Comparison of ENCODE assay signal across 28 cellular contexts in the genomic region with DNA sequence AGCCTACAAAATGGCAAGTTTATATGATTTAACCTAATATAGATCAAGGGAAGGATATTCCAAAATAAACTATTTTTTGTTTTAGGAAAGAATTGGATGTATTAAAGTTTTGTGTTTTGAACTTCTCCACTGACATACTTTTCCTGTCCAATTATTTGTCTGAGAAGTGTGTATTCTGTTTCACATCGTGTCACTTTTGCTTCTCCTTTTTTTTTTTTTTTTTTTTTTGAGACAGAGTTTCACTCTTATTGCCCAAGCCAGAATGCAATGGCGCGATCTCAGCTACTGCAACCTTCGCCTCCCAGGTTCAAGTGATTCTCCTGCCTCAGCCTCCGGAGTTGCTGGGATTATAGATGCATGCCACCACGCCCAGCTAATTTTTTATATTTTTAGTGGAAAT.
"Had no signal": no experiment of that assay in that cellular context is flagged by ENCODE, and none has a peak within 500 bp of the region (broad histone marks: within the 10 kb centered on the region; RNA-seq: fewer than 3 reads in every experiment).

No MANE protein-coding gene starts in this region.

- H3K4me1 ChIP-seq: SJSA1 had no signal

- H3K4me3 Mint-ChIP-seq: activated B cell treated with CpG ODN at 0.5 μM for 24 hours; activated CD4-positive, alpha-beta memory T cell treated with anti-CD3 and anti-CD28 coated beads, Interleukin-2, amount 10 ng/mL, durations not matched to agents 7 days and 5 days; activated CD4-positive, alpha-beta T cell treated with anti-CD3 and anti-CD28 coated beads, Interleukin-2, amount 10 ng/mL, durations not matched to agents 7 days and 5 days; activated naive CD4-positive, alpha-beta T cell treated with anti-CD3 and anti-CD28 coated beads for 36 hours; activated naive CD8-positive, alpha-beta T cell; activated T-helper 17 cell treated with anti-CD3 and anti-CD28 coated beads, Interleukin-2, amount 50 U/mL, for 72 hours; brain; central memory CD8-positive, alpha-beta T cell; T-helper 1 cell treated with Interleukin-12 subunit alpha and Interleukin-12 subunit beta and Interleukin-4 antibody, amounts not matched to agents 30 μg/mL and 1 μg/mL, for 36 hours had no signal

- H3K9me3 Mint-ChIP-seq: activated B cell treated with CpG ODN at 0.5 μM for 24 hours; activated CD4-positive, alpha-beta memory T cell treated with anti-CD3 and anti-CD28 coated beads, Interleukin-2, amount 10 ng/mL, durations not matched to agents 7 days and 5 days; activated CD4-positive, alpha-beta T cell treated with anti-CD3 and anti-CD28 coated beads, Interleukin-2, amount 10 ng/mL, durations not matched to agents 7 days and 5 days; activated naive CD4-positive, alpha-beta T cell treated with anti-CD3 and anti-CD28 coated beads for 36 hours; activated T-helper 17 cell treated with anti-CD3 and anti-CD28 coated beads, Interleukin-2, amount 50 U/mL, for 72 hours; brain; central memory CD8-positive, alpha-beta T cell; T-helper 1 cell treated with Interleukin-12 subunit alpha and Interleukin-12 subunit beta and Interleukin-4 antibody, amounts not matched to agents 30 μg/mL and 1 μg/mL, for 36 hours had no signal

- H3K4me3 ChIP-seq: K562, SJSA1 had no signal

- H3K4me1 Mint-ChIP-seq: brain; central memory CD8-positive, alpha-beta T cell had no signal

- ATAC-seq: activated T-helper 17 cell treated with anti-CD3 and anti-CD28 coated beads, Interleukin-2, amount 50 U/mL, for 72 hours; K562; Panc1; Right ventricle myocardium inferior had no signal

- H3K36me3 Mint-ChIP-seq: activated naive CD8-positive, alpha-beta T cell had no signal

- H3K27ac Mint-ChIP-seq: activated B cell treated with CpG ODN at 0.5 μM for 24 hours; activated CD4-positive, alpha-beta memory T cell treated with anti-CD3 and anti-CD28 coated beads, Interleukin-2, amount 10 ng/mL, durations not matched to agents 7 days and 5 days; activated CD4-positive, alpha-beta T cell treated with anti-CD3 and anti-CD28 coated beads, Interleukin-2, amount 10 ng/mL, durations not matched to agents 7 days and 5 days; activated naive CD4-positive, alpha-beta T cell treated with anti-CD3 and anti-CD28 coated beads for 36 hours; activated naive CD8-positive, alpha-beta T cell; activated T-helper 17 cell treated with anti-CD3 and anti-CD28 coated beads, Interleukin-2, amount 50 U/mL, for 72 hours; brain; T-helper 1 cell treated with Interleukin-12 subunit alpha and Interleukin-12 subunit beta and Interleukin-4 antibody, amounts not matched to agents 30 μg/mL and 1 μg/mL, for 36 hours had no signal

- H3K9me3 ChIP-seq: SJSA1 had no signal

- H3K27me3 Mint-ChIP-seq: activated B cell treated with CpG ODN at 0.5 μM for 24 hours; activated CD4-positive, alpha-beta memory T cell treated with anti-CD3 and anti-CD28 coated beads, Interleukin-2, amount 10 ng/mL, durations not matched to agents 7 days and 5 days; activated CD4-positive, alpha-beta T cell treated with anti-CD3 and anti-CD28 coated beads, Interleukin-2, amount 10 ng/mL, durations not matched to agents 7 days and 5 days; activated naive CD8-positive, alpha-beta T cell; activated T-helper 17 cell treated with anti-CD3 and anti-CD28 coated beads, Interleukin-2, amount 50 U/mL, for 72 hours; brain; central memory CD8-positive, alpha-beta T cell had no signal

- DNase-seq: activated B cell treated with CpG ODN at 0.5 μM for 24 hours; activated CD4-positive, alpha-beta memory T cell treated with anti-CD3 and anti-CD28 coated beads, Interleukin-2, amount 10 ng/mL, durations not matched to agents 7 days and 5 days; activated CD4-positive, alpha-beta T cell treated with anti-CD3 and anti-CD28 coated beads, Interleukin-2, amount 10 ng/mL, durations not matched to agents 7 days and 5 days; activated gamma-delta T cell; activated naive CD4-positive, alpha-beta T cell treated with anti-CD3 and anti-CD28 coated beads for 36 hours; activated T-cell treated with anti-CD3 and anti-CD28 coated beads for 4 hours; activated T-cell treated with anti-CD3 and anti-CD28 coated beads, Interleukin-2, amount 50 U/mL, for 48 hours; amygdala; Karpas-422; MM.1S; NCI-H1092 treated with DMSO at 0.1 percent for 48 hours; NCI-H1436; NCI-H187; NCI-H2081; NCI-H510A treated with DMSO at 0.1 percent for 48 hours; NCI-H69; NK-92 treated with Interleukin-12 subunit alpha and Interleukin-12 subunit beta, amount 100 ng/mL, for 24 hours; OCI-M1; RPMI8226 had no signal
